Comparison of ENCODE assay signal across 10 cellular contexts in genomic region chr11:123616505-123617198, GRCh38. TPM values are rescaled to one million over a fixed set of nuclear protein-coding genes. Genes with fewer than 3 reads are reported as not detected.
DNase-seq lines count a peak whose midpoint lies in the region; ATAC-seq and TF ChIP-seq lines count a peak whose summit lies in the region.
"Had no signal": no experiment of that assay in that cellular context is flagged by ENCODE, and none has a peak within 500 bp of the region (broad histone marks: within the 10 kb centered on the region; RNA-seq: fewer than 3 reads in every experiment).

No MANE protein-coding gene starts in this region.

- ATAC-seq in mucosa of descending colon = peak; percentile 45
- ATAC-seq in stimulated activated naive CD8-positive, alpha-beta T cell treated with anti-CD3 and anti-CD28 coated beads, Interleukin-15, amount 100 ng/mL, for 72 hours = no peak

- H3K36me3 ChIP-seq in mucosa of descending colon (ENCODE audit: low read depth) = no peaks in the 10 kb centered on the region
- no peaks in the 10 kb centered on the region for H3K36me3 ChIP-seq in uterus

- H3K27me3 ChIP-seq in uterus = no peaks in the 10 kb centered on the region

- no peak overlapping the region for H3K27ac Mint-ChIP-seq in stimulated activated naive CD8-positive, alpha-beta T cell treated with anti-CD3 and anti-CD28 coated beads, Interleukin-15, amount 100 ng/mL, for 72 hours
- H3K27ac Mint-ChIP-seq: activated CD4-positive, alpha-beta memory T cell treated with anti-CD3 and anti-CD28 coated beads, Interleukin-2, amount 10 ng/mL, durations not matched to agents 7 days and 5 days had no signal

- H3K27me3 Mint-ChIP-seq in stimulated activated naive CD8-positive, alpha-beta T cell treated with anti-CD3 and anti-CD28 coated beads, Interleukin-15, amount 100 ng/mL, for 72 hours = no peaks in the 10 kb centered on the region
- H3K27me3 Mint-ChIP-seq: activated CD4-positive, alpha-beta memory T cell treated with anti-CD3 and anti-CD28 coated beads, Interleukin-2, amount 10 ng/mL, durations not matched to agents 7 days and 5 days had no signal

- no peak overlapping the region for H3K4me3 Mint-ChIP-seq in stimulated activated naive CD8-positive, alpha-beta T cell treated with anti-CD3 and anti-CD28 coated beads, Interleukin-15, amount 100 ng/mL, for 72 hours
- H3K4me3 Mint-ChIP-seq: activated CD4-positive, alpha-beta memory T cell treated with anti-CD3 and anti-CD28 coated beads, Interleukin-2, amount 10 ng/mL, durations not matched to agents 7 days and 5 days had no signal

- H3K4me3 ChIP-seq in fibroblast of pulmonary artery (replicated peaks; ENCODE audit: low read depth, low read length) (no peak overlapping the region), mucosa of descending colon (no peak overlapping the region), uterus (no peak overlapping the region)

- no peak for TF ChIP-seq POLR2A in uterus (IDR thresholded peaks at IDR 0.05)

- no peaks in the 10 kb centered on the region for H3K4me1 ChIP-seq in mucosa of descending colon (ENCODE audit: low read depth)
- H3K4me1 ChIP-seq in uterus = no peaks in the 10 kb centered on the region

- TF ChIP-seq CTCF in fibroblast of pulmonary artery (IDR thresholded peaks at IDR 0.05; ENCODE audit: low read length, missing control alignments) (no peak), mucosa of descending colon (IDR thresholded peaks at IDR 0.05) (no peak), uterus (IDR thresholded peaks at IDR 0.05) (no peak)

- DNase-seq in RPMI7951 (ENCODE audit: low read depth) (peak; percentile 60), fibroblast of pulmonary artery (ENCODE audit: low read depth) (peak; percentile 91), mucosa of descending colon (no peak), uterus (peak; percentile 73 to 77), NCI-H146 treated with DMSO at 0.1 percent for 48 hours (lab: John Stamatoyannopoulos, UW; ENCODE audit: unreplicated experiment) (no peak), 8988T (no peak), activated gamma-delta T cell treated with Interleukin-2 at 50 U/mL for 16 hours (no peak)
- DNase-seq in stimulated activated naive CD8-positive, alpha-beta T cell treated with anti-CD3 and anti-CD28 coated beads, Interleukin-15, amount 100 ng/mL, for 72 hours = no peak
- DNase-seq: activated CD4-positive, alpha-beta memory T cell treated with anti-CD3 and anti-CD28 coated beads, Interleukin-2, amount 10 ng/mL, durations not matched to agents 7 days and 5 days; stimulated activated CD4-positive, alpha-beta T cell treated with anti-CD3 and anti-CD28 coated beads, Interleukin-12 subunit alpha, Interleukin-12 subunit beta, amount 100 ng/mL, for 4 hours had no signal

- no peaks in the 10 kb centered on the region for H3K4me1 Mint-ChIP-seq in stimulated activated naive CD8-positive, alpha-beta T cell treated with anti-CD3 and anti-CD28 coated beads, Interleukin-15, amount 100 ng/mL, for 72 hours
- H3K4me1 Mint-ChIP-seq: activated CD4-positive, alpha-beta memory T cell treated with anti-CD3 and anti-CD28 coated beads, Interleukin-2, amount 10 ng/mL, durations not matched to agents 7 days and 5 days had no signal

- no peaks in the 10 kb centered on the region for H3K9me3 ChIP-seq in mucosa of descending colon
- H3K9me3 ChIP-seq in uterus = no peaks in the 10 kb centered on the region

- intact Hi-C loops in mucosa of descending colon (cut with DNase I, micrococcal nuclease) (no loop called here), uterus (cut with DNase I; ENCODE audit: low total_unique reads) (no loop called here)

- peak overlapping the region; percentile 40 to 52 for H3K27ac ChIP-seq in uterus

- no peaks in the 10 kb centered on the region for H3K9me3 Mint-ChIP-seq in stimulated activated naive CD8-positive, alpha-beta T cell treated with anti-CD3 and anti-CD28 coated beads, Interleukin-15, amount 100 ng/mL, for 72 hours
- H3K9me3 Mint-ChIP-seq: activated CD4-positive, alpha-beta memory T cell treated with anti-CD3 and anti-CD28 coated beads, Interleukin-2, amount 10 ng/mL, durations not matched to agents 7 days and 5 days had no signal

RNA-seq across cellular contexts. Expression of gene SCN3B, which starts 37.8 kb away (rescaled TPM):
- not detected in 2 replicates for total RNA-seq in RPMI7951 (2014; rRNA removed; shearing (Covaris generic))
- total RNA-seq in mucosa of descending colon (1 to 10 TPM in 2 of 3 donors, under 1 TPM in 1; 0.29 to 2.6 (median 2.0) TPM), uterus (1 to 10 TPM in 3 of 4 donors, under 1 TPM in 1; 0.51 to 2.8 (median 2.0) TPM)

Comparison
In these comparisons a context has a peak if more than half of its experiments do, and no peak if none do; other contexts are left out.
1. DNase-seq: peak in RPMI7951 (single experiment), fibroblast of pulmonary artery (single experiment) and uterus (2 of 2); none in mucosa of descending colon (0 of 3), stimulated activated naive CD8-positive, alpha-beta T cell treated with anti-CD3 and anti-CD28 coated beads, Interleukin-15, amount 100 ng/mL, for 72 hours (0 of 2), NCI-H146 treated with DMSO at 0.1 percent for 48 hours (single experiment), 8988T (single experiment) and activated gamma-delta T cell treated with Interleukin-2 at 50 U/mL for 16 hours (single experiment).